ENCODE assay signal across 10 cellular contexts in genomic region chr15:39770748-39771689, GRCh38. TPM values are rescaled to one million over a fixed set of nuclear protein-coding genes. Genes with fewer than 3 reads are reported as not detected.
DNase-seq lines count a peak whose midpoint lies in the region; ATAC-seq and TF ChIP-seq lines count a peak whose summit lies in the region.
"Had no signal": no experiment of that assay in that cellular context is flagged by ENCODE, and none has a peak within 500 bp of the region (broad histone marks: within the 10 kb centered on the region; RNA-seq: fewer than 3 reads in every experiment).

No MANE protein-coding gene starts in this region.

- H3K27ac Mint-ChIP-seq in osteocyte (ENCODE audit: unreplicated experiment) = peak overlapping the region; percentile 93
- no peak overlapping the region for H3K27ac Mint-ChIP-seq in activated CD8-positive, alpha-beta memory T cell treated with anti-CD3 and anti-CD28 coated beads, Interleukin-2, amount 10 ng/mL, durations not matched to agents 7 days and 5 days
- H3K27ac Mint-ChIP-seq: activated naive CD4-positive, alpha-beta T cell treated with anti-CD3 and anti-CD28 coated beads, Interleukin-2, amount 50 U/mL, for 24 hours had no signal

- peak overlapping the region; percentile 43 for H3K4me3 Mint-ChIP-seq in osteocyte (ENCODE audit: unreplicated experiment)
- no peak overlapping the region for H3K4me3 Mint-ChIP-seq in activated CD8-positive, alpha-beta memory T cell treated with anti-CD3 and anti-CD28 coated beads, Interleukin-2, amount 10 ng/mL, durations not matched to agents 7 days and 5 days
- H3K4me3 Mint-ChIP-seq: activated naive CD4-positive, alpha-beta T cell treated with anti-CD3 and anti-CD28 coated beads, Interleukin-2, amount 50 U/mL, for 24 hours had no signal

- H3K27ac ChIP-seq in Peyer's patch = peak overlapping the region in 3 of 4 donors; percentile 8 to 55 (median 53)

- no peak for TF ChIP-seq POLR2A in Peyer's patch (IDR thresholded peaks at IDR 0.05)
- no peak for TF ChIP-seq POLR2A in lower leg skin (IDR thresholded peaks at IDR 0.05)

- H3K27me3 ChIP-seq in Peyer's patch = no peaks in the 10 kb centered on the region

- no peaks in the 10 kb centered on the region for H3K27me3 Mint-ChIP-seq in osteocyte (ENCODE audit: unreplicated experiment)
- no peaks in the 10 kb centered on the region for H3K27me3 Mint-ChIP-seq in activated CD8-positive, alpha-beta memory T cell treated with anti-CD3 and anti-CD28 coated beads, Interleukin-2, amount 10 ng/mL, durations not matched to agents 7 days and 5 days
- H3K27me3 Mint-ChIP-seq: activated naive CD4-positive, alpha-beta T cell treated with anti-CD3 and anti-CD28 coated beads, Interleukin-2, amount 50 U/mL, for 24 hours had no signal

- intact Hi-C loops in lower leg skin (cut with DNase I; ENCODE audit: low total_unique reads) = no loop called here

- peak; percentile 61 for DNase-seq in DMS 273 treated with DMSO at 0.1 percent for 48 hours (lab: John Stamatoyannopoulos, UW)
- no peak for DNase-seq in Peyer's patch
- DNase-seq in fibroblast of mammary gland (ENCODE audit: low read depth) = peak; percentile 89
- DNase-seq in osteocyte (ENCODE audit: extremely low spot score, unreplicated experiment) = no peak
- DNase-seq in lower leg skin (ENCODE audit: low spot score in 2 of 2) = no peak
- DNase-seq in activated CD8-positive, alpha-beta memory T cell treated with anti-CD3 and anti-CD28 coated beads, Interleukin-2, amount 10 ng/mL, durations not matched to agents 7 days and 5 days = no peak
- DNase-seq: SW 1271 had no signal

- WGBS in lower leg skin, 2 donors = 62 to 65% methylated on average over 8 of the region's 8 CpGs

- H3K4me1 Mint-ChIP-seq in osteocyte (ENCODE audit: unreplicated experiment) = peaks cover 16% of the 10 kb centered on the region
- peaks cover 17% of the 10 kb centered on the region for H3K4me1 Mint-ChIP-seq in activated CD8-positive, alpha-beta memory T cell treated with anti-CD3 and anti-CD28 coated beads, Interleukin-2, amount 10 ng/mL, durations not matched to agents 7 days and 5 days

- no peaks in the 10 kb centered on the region for H3K9me3 ChIP-seq in Peyer's patch

- no peaks in the 10 kb centered on the region for H3K36me3 Mint-ChIP-seq in osteocyte (ENCODE audit: unreplicated experiment)
- H3K36me3 Mint-ChIP-seq in activated CD8-positive, alpha-beta memory T cell treated with anti-CD3 and anti-CD28 coated beads, Interleukin-2, amount 10 ng/mL, durations not matched to agents 7 days and 5 days = peaks cover 2% of the 10 kb centered on the region
- H3K36me3 Mint-ChIP-seq: activated naive CD4-positive, alpha-beta T cell treated with anti-CD3 and anti-CD28 coated beads, Interleukin-2, amount 50 U/mL, for 24 hours had no signal

- TF ChIP-seq CTCF in Peyer's patch (IDR thresholded peaks at IDR 0.05) (no peak), fibroblast of mammary gland (conservative IDR thresholded peaks at IDR 0.05; ENCODE audit: control insufficient read depth, insufficient read depth, low read depth, low read length) (peak; percentile 4), osteocyte (IDR thresholded peaks at IDR 0.05) (no peak), lower leg skin (IDR thresholded peaks at IDR 0.05) (no peak)

- ATAC-seq in HG03520 (IDR thresholded peaks at IDR 0.05; ENCODE audit: unreplicated experiment) (no peak), GM21619 (IDR thresholded peaks at IDR 0.05; ENCODE audit: unreplicated experiment) (no peak)
- no peak for ATAC-seq in activated CD8-positive, alpha-beta memory T cell treated with anti-CD3 and anti-CD28 coated beads, Interleukin-2, amount 10 ng/mL, durations not matched to agents 7 days and 5 days

- no peaks in the 10 kb centered on the region for H3K36me3 ChIP-seq in Peyer's patch

- H3K4me1 ChIP-seq in Peyer's patch = no peaks in the 10 kb centered on the region

- no peaks in the 10 kb centered on the region for H3K9me3 Mint-ChIP-seq in osteocyte (ENCODE audit: unreplicated experiment)
- no peaks in the 10 kb centered on the region for H3K9me3 Mint-ChIP-seq in activated CD8-positive, alpha-beta memory T cell treated with anti-CD3 and anti-CD28 coated beads, Interleukin-2, amount 10 ng/mL, durations not matched to agents 7 days and 5 days (ENCODE audit: low read depth)
- H3K9me3 Mint-ChIP-seq: activated naive CD4-positive, alpha-beta T cell treated with anti-CD3 and anti-CD28 coated beads, Interleukin-2, amount 50 U/mL, for 24 hours had no signal

- H3K4me3 ChIP-seq in Peyer's patch (no peak overlapping the region), fibroblast of mammary gland (ENCODE audit: control insufficient read depth, low read depth, low read length) (peak overlapping the region; percentile 3), lower leg skin (ENCODE audit: low read depth, poor library complexity, severe bottlenecking) (no peak overlapping the region)

- CTCF ChIA-PET in activated CD8-positive, alpha-beta memory T cell treated with anti-CD3 and anti-CD28 coated beads, Interleukin-2, amount 10 ng/mL, durations not matched to agents 7 days and 5 days (lab: Charles Lee) = no interaction called here

RNA-seq across cellular contexts. Expression of gene FSIP1, which starts 11.6 kb away (rescaled TPM):
- not detected for total RNA-seq in Peyer's patch
- 0.31 and 0.54 TPM in 2 replicates for total RNA-seq in osteocyte
- total RNA-seq in lower leg skin = under 1 TPM in 1 of 4 donors, not detected in 3; 0.17 TPM
- total RNA-seq in activated CD8-positive, alpha-beta memory T cell treated with anti-CD3 and anti-CD28 coated beads, Interleukin-2, amount 10 ng/mL, durations not matched to agents 7 days and 5 days = under 1 TPM; 0.50 to 0.56 TPM

Comparison
In these comparisons a context has a peak if more than half of its experiments do, and no peak if none do; other contexts are left out.
1. DNase-seq: peak in DMS 273 treated with DMSO at 0.1 percent for 48 hours (single experiment) and fibroblast of mammary gland (single experiment); none in Peyer's patch (0 of 3), osteocyte (single experiment), lower leg skin (0 of 2) and activated CD8-positive, alpha-beta memory T cell treated with anti-CD3 and anti-CD28 coated beads, Interleukin-2, amount 10 ng/mL, durations not matched to agents 7 days and 5 days (single experiment).